Comparison of ENCODE assay signal across 16 cellular contexts in genomic region chr12:32000373-32001005, GRCh38.
"Had no signal": no experiment of that assay in that cellular context is flagged by ENCODE, and none has a peak within 500 bp of the region (broad histone marks: within the 10 kb centered on the region; RNA-seq: fewer than 3 reads in every experiment).

No MANE protein-coding gene starts in this region.

- H3K4me3 Mint-ChIP-seq: activated CD4-positive, alpha-beta T cell treated with anti-CD3 and anti-CD28 coated beads for 36 hours; activated naive CD8-positive, alpha-beta T cell treated with anti-CD3 and anti-CD28 coated beads, Interleukin-2, amount 10 ng/mL, durations not matched to agents 7 days and 5 days; activated T-cell treated with anti-CD3 and anti-CD28 coated beads, Interleukin-2, amount 50 U/mL, for 24 hours; brain; effector memory CD8-positive, alpha-beta T cell; naive thymus-derived CD4-positive, alpha-beta T cell had no signal

- H3K27me3 Mint-ChIP-seq: activated CD4-positive, alpha-beta T cell treated with anti-CD3 and anti-CD28 coated beads for 36 hours; activated naive CD8-positive, alpha-beta T cell treated with anti-CD3 and anti-CD28 coated beads, Interleukin-2, amount 10 ng/mL, durations not matched to agents 7 days and 5 days; activated T-cell treated with anti-CD3 and anti-CD28 coated beads, Interleukin-2, amount 50 U/mL, for 24 hours; brain; effector memory CD8-positive, alpha-beta T cell; naive thymus-derived CD4-positive, alpha-beta T cell had no signal

- H3K9me3 Mint-ChIP-seq: activated naive CD8-positive, alpha-beta T cell treated with anti-CD3 and anti-CD28 coated beads, Interleukin-2, amount 10 ng/mL, durations not matched to agents 7 days and 5 days; brain; effector memory CD8-positive, alpha-beta T cell had no signal

- DNase-seq: activated CD4-positive, alpha-beta T cell treated with anti-CD3 and anti-CD28 coated beads for 36 hours; activated CD4-positive, alpha-beta T cell treated with anti-CD3 and anti-CD28 coated beads, Interleukin-2, amount 50 U/mL, for 48 hours; activated naive CD8-positive, alpha-beta T cell treated with anti-CD3 and anti-CD28 coated beads, Interleukin-2, amount 10 ng/mL, durations not matched to agents 7 days and 5 days; activated T-cell treated with anti-CD3 and anti-CD28 coated beads, Interleukin-2, amount 50 U/mL, for 24 hours; anterior cingulate cortex; caudate nucleus; effector memory CD8-positive, alpha-beta T cell; foreskin fibroblast; mesenchymal stem cell; mucosa of descending colon; naive thymus-derived CD4-positive, alpha-beta T cell; retina; stimulated activated naive CD4-positive, alpha-beta T cell; T1000; WERI-Rb-1 had no signal

- ATAC-seq: activated CD4-positive, alpha-beta T cell treated with anti-CD3 and anti-CD28 coated beads for 36 hours; effector memory CD8-positive, alpha-beta T cell; mucosa of descending colon; naive thymus-derived CD4-positive, alpha-beta T cell had no signal

- H3K27ac Mint-ChIP-seq: activated CD4-positive, alpha-beta T cell treated with anti-CD3 and anti-CD28 coated beads for 36 hours; activated naive CD8-positive, alpha-beta T cell treated with anti-CD3 and anti-CD28 coated beads, Interleukin-2, amount 10 ng/mL, durations not matched to agents 7 days and 5 days; activated T-cell treated with anti-CD3 and anti-CD28 coated beads, Interleukin-2, amount 50 U/mL, for 24 hours; brain had no signal

- H3K4me1 Mint-ChIP-seq: activated CD4-positive, alpha-beta T cell treated with anti-CD3 and anti-CD28 coated beads for 36 hours; activated naive CD8-positive, alpha-beta T cell treated with anti-CD3 and anti-CD28 coated beads, Interleukin-2, amount 10 ng/mL, durations not matched to agents 7 days and 5 days had no signal
